In the genomic region with DNA sequence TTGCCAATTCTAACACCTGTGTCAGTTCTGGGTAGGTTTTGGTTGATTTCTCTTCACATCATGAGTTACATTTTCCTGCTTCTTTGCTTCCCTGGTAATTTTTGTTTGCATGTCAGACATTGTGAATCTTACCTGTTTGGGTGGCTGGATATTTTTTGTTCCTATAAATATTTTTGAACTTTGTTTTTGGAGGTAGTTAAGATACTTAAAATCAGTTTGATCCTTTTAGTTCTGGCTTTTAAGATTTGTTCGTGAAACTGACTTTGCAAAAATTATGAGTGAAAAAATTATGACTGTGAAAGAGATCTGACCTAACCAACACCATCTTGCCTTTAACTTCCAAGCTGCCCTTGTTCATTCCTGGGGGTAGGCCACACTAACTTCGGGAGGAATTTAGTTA, we compare ENCODE assay signal across 7 cellular contexts.
"Had no signal": no experiment of that assay in that cellular context is flagged by ENCODE, and none has a peak within 500 bp of the region (broad histone marks: within the 10 kb centered on the region; RNA-seq: fewer than 3 reads in every experiment).

No MANE protein-coding gene starts in this region.

- DNase-seq: GDM1, GF-D8 had no signal

- FAIRE-seq: G401.6, GM12878, GM12891, GM12892, GM18507 had no signal
